Comparison of ENCODE assay signal across 14 cellular contexts in genomic region chr17:82959990-82960418, GRCh38.
"Had no signal": no experiment of that assay in that cellular context is flagged by ENCODE, and none has a peak within 500 bp of the region (broad histone marks: within the 10 kb centered on the region; RNA-seq: fewer than 3 reads in every experiment).

No MANE protein-coding gene starts in this region.

- DNase-seq: activated CD4-positive, alpha-beta T cell treated with anti-CD3 and anti-CD28 coated beads, Interleukin-2, amount 10 ng/mL, durations not matched to agents 7 days and 5 days; activated T-cell treated with anti-CD3 and anti-CD28 coated beads, Interleukin-2, amount 50 U/mL, for 4 hours; anterior cingulate cortex; brain microvascular endothelial cell; cerebellar nuclear complex; dermis blood vessel endothelial cell; heart right ventricle; naive thymus-derived CD8-positive, alpha-beta T cell; nucleus accumbens; stimulated activated CD4-positive, alpha-beta T cell treated with anti-CD3 and anti-CD28 coated beads, Interleukin-2, amount 100 ng/mL, for 48 hours had no signal

- H3K27ac ChIP-seq: brain microvascular endothelial cell, gastroesophageal sphincter, heart right ventricle, tibial nerve had no signal

- H3K36me3 ChIP-seq: brain microvascular endothelial cell had no signal

- H3K4me3 ChIP-seq: gastroesophageal sphincter, heart right ventricle, tibial nerve had no signal

- H3K27me3 ChIP-seq: brain microvascular endothelial cell, gastroesophageal sphincter, heart right ventricle, tibial nerve had no signal

- ATAC-seq: activated T-cell treated with anti-CD3 and anti-CD28 coated beads, Interleukin-2, amount 50 U/mL, for 4 hours; gastroesophageal sphincter; heart right ventricle; left lobe of liver; naive thymus-derived CD8-positive, alpha-beta T cell; stimulated activated memory B cell treated with anti-CD40 and anti-IgM and Interleukin-4, amounts not matched to agents 10 μg/mL and 1 μg/mL and 100 μg/mL, for 72 hours had no signal
